Comparison of ENCODE assay signal across 22 cellular contexts in the genomic region with DNA sequence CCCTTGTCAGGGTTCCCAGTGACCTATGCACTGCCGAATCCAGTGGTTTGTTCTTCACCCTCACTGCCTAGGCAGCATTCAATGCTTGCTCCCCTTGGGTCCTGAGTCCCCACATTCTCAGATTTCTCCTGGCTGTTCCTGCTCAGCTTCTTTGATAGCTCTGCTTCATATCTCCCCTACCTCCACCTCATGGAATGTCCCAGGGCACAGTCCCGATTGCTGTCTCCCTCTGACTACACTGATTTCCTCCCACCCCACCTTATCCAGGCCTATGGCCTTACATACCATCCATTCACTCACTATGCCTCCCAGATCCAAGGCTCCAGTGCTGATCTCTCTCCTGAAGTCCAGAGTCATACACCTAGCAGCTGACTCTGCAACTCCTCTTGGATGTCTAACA. TPM values are rescaled to one million over a fixed set of nuclear protein-coding genes. Genes with fewer than 3 reads are reported as not detected.
DNase-seq lines count a peak whose midpoint lies in the region; ATAC-seq, FAIRE-seq and TF ChIP-seq lines count a peak whose summit lies in the region.
"Had no signal": no experiment of that assay in that cellular context is flagged by ENCODE, and none has a peak within 500 bp of the region (broad histone marks: within the 10 kb centered on the region; RNA-seq: fewer than 3 reads in every experiment).

No MANE protein-coding gene starts in this region.

- DNase-seq in MCF 10A (ENCODE audit: unreplicated experiment) (no peak), breast epithelium (ENCODE audit: low spot score in 2 of 2) (no peak), K562 (ENCODE audit: extremely low read depth in 1 of 4, low spot score in 3 of 4) (no peak), Kasumi-1 (lab: John Stamatoyannopoulos, UW) (no peak), vagina (ENCODE audit: extremely low spot score in 2 of 2) (no peak)
- DNase-seq in stimulated activated effector memory CD8-positive, alpha-beta T cell treated with anti-CD3 and anti-CD28 coated beads, Interleukin-12 subunit alpha, Interleukin-12 subunit beta, amount 100 ng/mL, for 72 hours (ENCODE audit: low spot score in 2 of 2) = no peak
- DNase-seq: activated CD4-positive, alpha-beta T cell treated with anti-CD3 and anti-CD28 coated beads for 4 hours; activated gamma-delta T cell; AML-193; body of pancreas; left ventricle myocardium superior; NCI-H1092 treated with DMSO at 0.1 percent for 48 hours; NCI-H187 treated with DMSO at 0.1 percent for 48 hours; ovary; stimulated activated CD4-positive, alpha-beta T cell treated with anti-CD3 and anti-CD28 coated beads, Interleukin-1b, Interleukin-23, amount 100 ng/mL, for 48 hours; tibial artery had no signal

- no peaks in the 10 kb centered on the region for H3K9me3 Mint-ChIP-seq in MCF 10A (ENCODE audit: unreplicated experiment)
- no peaks in the 10 kb centered on the region for H3K9me3 Mint-ChIP-seq in stimulated activated effector memory CD8-positive, alpha-beta T cell treated with anti-CD3 and anti-CD28 coated beads, Interleukin-12 subunit alpha, Interleukin-12 subunit beta, amount 100 ng/mL, for 72 hours

- no peak overlapping the region for H3K9ac ChIP-seq in K562 (ENCODE audit: insufficient read depth in 1 of 2, low read depth in 2 of 2, low read length in 2 of 2)

- peaks cover 23% of the 10 kb centered on the region for H3K79me2 ChIP-seq in K562 (ENCODE audit: control insufficient read depth, insufficient read depth, low read length)

- no peaks in the 10 kb centered on the region for H4K20me1 ChIP-seq in K562 (replicated peaks; ENCODE audit: control insufficient read depth, insufficient read depth, low read length)

- BruUV-seq in MCF 10A (replicated peaks; lab: Mats Ljungman, UMichigan) (no TSS peak), K562 (replicated peaks; lab: Mats Ljungman, UMichigan) (no TSS peak)

- H3K4me1 ChIP-seq in breast epithelium (peaks cover 14 to 26% of the 10 kb centered on the region in 2 donors), K562 (replicated peaks in 1 of 2; ENCODE audit: control insufficient read depth in 2 of 2, insufficient read depth in 2 of 2, low read length in 2 of 2) (peaks cover 27 to 44% of the 10 kb centered on the region in 2 experiments; a peak in 4 of 5 replicates), vagina (peaks cover 28% of the 10 kb centered on the region)

- H3K4me3 ChIP-seq in breast epithelium (no peak overlapping the region), K562 (no peak overlapping the region), vagina (no peak overlapping the region)
- H3K4me3 ChIP-seq: A549, body of pancreas, ovary, smooth muscle cell, tibial artery had no signal

- peak overlapping the region; percentile 28 for H3K27ac Mint-ChIP-seq in MCF 10A (ENCODE audit: low read depth, unreplicated experiment)
- H3K27ac Mint-ChIP-seq in stimulated activated effector memory CD8-positive, alpha-beta T cell treated with anti-CD3 and anti-CD28 coated beads, Interleukin-12 subunit alpha, Interleukin-12 subunit beta, amount 100 ng/mL, for 72 hours = peak overlapping the region; percentile 29

- TF ChIP-seq CTCF in MCF 10A (IDR thresholded peaks at IDR 0.05; ENCODE audit: unreplicated experiment) (no peak), breast epithelium (IDR thresholded peaks at IDR 0.05) (no peak), K562 (IDR thresholded peaks at IDR 0.05 in 2 of 3, conservative IDR thresholded peaks at IDR 0.05 in 1 of 3; ENCODE audit: insufficient read depth in 2 of 3, low read depth in 1 of 3, low read length in 3 of 3) (no peak), vagina (IDR thresholded peaks at IDR 0.05) (no peak)

- TF ChIP-seq POLR2A in breast epithelium (IDR thresholded peaks at IDR 0.05) (no peak), K562 (conservative IDR thresholded peaks at IDR 0.05) (no peak), vagina (IDR thresholded peaks at IDR 0.05) (no peak)

- peaks cover 10% of the 10 kb centered on the region for H3K27me3 Mint-ChIP-seq in MCF 10A (ENCODE audit: insufficient read depth, unreplicated experiment)

- FAIRE-seq in K562 (lab: Jason Lieb, UNC) = no peak
- FAIRE-seq: A549, H54 had no signal

- 53% methylated on average over 2 of the region's 2 CpGs for WGBS in K562 (ENCODE audit: insufficient coverage, low coverage, missing lambda C conversion rate)

- intact Hi-C loops in MCF 10A (cut with micrococcal nuclease) = loop anchor here (5.0 kb wide), 1 partner anchor 286 kb away; a partner anchor contains a TSS
- intact Hi-C loops in breast epithelium (cut with DNase I; ENCODE audit: low total_unique reads) = loop anchor here (5.0 kb wide), 1 partner anchor 1709 kb away; no protein-coding TSS in a partner anchor
- intact Hi-C loops in K562 (cut with micrococcal nuclease) = no loop called here
- intact Hi-C loops in vagina (cut with DNase I) = loop anchor here (5.0 kb wide), 1 partner anchor 41 kb away; no protein-coding TSS in a partner anchor

- no peak overlapping the region for H3K4me3 Mint-ChIP-seq in MCF 10A (ENCODE audit: unreplicated experiment)
- no peak overlapping the region for H3K4me3 Mint-ChIP-seq in stimulated activated effector memory CD8-positive, alpha-beta T cell treated with anti-CD3 and anti-CD28 coated beads, Interleukin-12 subunit alpha, Interleukin-12 subunit beta, amount 100 ng/mL, for 72 hours

- POLR2A ChIA-PET in MCF 10A (lab: Yijun Ruan, JAX) (interaction anchor here (1.2 to 3.1 kb wide), 3 partner anchors 14 to 139 kb away, joined by 3 to 33 read pairs (median 3); a partner anchor contains a TSS), K562 (lab: Yijun Ruan, JAX) (interaction anchor here (0.7 kb wide), 1 partner anchor 389 kb away, joined by 3 read pairs; a partner anchor contains a TSS)

- no peak overlapping the region for H3K27ac ChIP-seq in breast epithelium
- no peak overlapping the region for H3K27ac ChIP-seq in K562 (ENCODE audit: extremely low read depth, low read depth, low read length)
- no peak overlapping the region for H3K27ac ChIP-seq in vagina
- H3K27ac ChIP-seq: A549, body of pancreas, ovary, tibial artery had no signal

- in situ Hi-C loops in K562 (cut with MboI) = no loop called here

- H3K27me3 ChIP-seq in breast epithelium = no peaks in the 10 kb centered on the region
- H3K27me3 ChIP-seq in K562 (ENCODE audit: control insufficient read depth in 2 of 2, insufficient read depth in 2 of 2, low read length in 2 of 2) = no peaks in the 10 kb centered on the region
- no peaks in the 10 kb centered on the region for H3K27me3 ChIP-seq in vagina
- H3K27me3 ChIP-seq: body of pancreas, ovary, tibial artery had no signal

- H2AFZ ChIP-seq in K562 (ENCODE audit: low read depth, low read length) = peak overlapping the region; percentile 88

- TF ChIP-seq RAD21 in K562 (CRISPR knock-in tag; conservative IDR thresholded peaks at IDR 0.05 in 1 of 2, IDR thresholded peaks at IDR 0.05 in 1 of 2) = no peak

- no peak for ATAC-seq in K562
- ATAC-seq in stimulated activated effector memory CD8-positive, alpha-beta T cell treated with anti-CD3 and anti-CD28 coated beads, Interleukin-12 subunit alpha, Interleukin-12 subunit beta, amount 100 ng/mL, for 72 hours = no peak
- ATAC-seq: A549, body of pancreas, left ventricle myocardium superior, Right ventricle myocardium inferior, SK-N-SH treated with all-trans-retinoic acid at 6 μM for 48 hours had no signal

- no peak for TF ChIP-seq EP300 in K562 (IDR thresholded peaks at IDR 0.05; ENCODE audit: low read length)

- no peaks in the 10 kb centered on the region for H3K36me3 ChIP-seq in breast epithelium
- H3K36me3 ChIP-seq in K562 (ENCODE audit: control insufficient read depth, insufficient read depth, low read length) = peaks cover 9% of the 10 kb centered on the region; the same call in 2 of the 3 replicates
- no peaks in the 10 kb centered on the region for H3K36me3 ChIP-seq in vagina
- H3K36me3 ChIP-seq: ovary, tibial artery had no signal

- H3K9me3 ChIP-seq in breast epithelium (no peaks in the 10 kb centered on the region), K562 (replicated peaks; ENCODE audit: control insufficient read depth, insufficient read depth, low read depth, low read length) (no peaks in the 10 kb centered on the region), vagina (no peaks in the 10 kb centered on the region)
- H3K9me3 ChIP-seq: A549, body of pancreas, ovary, tibial artery had no signal

- H3K36me3 Mint-ChIP-seq in MCF 10A (ENCODE audit: insufficient read depth, unreplicated experiment) = peaks cover 3% of the 10 kb centered on the region
- H3K36me3 Mint-ChIP-seq in stimulated activated effector memory CD8-positive, alpha-beta T cell treated with anti-CD3 and anti-CD28 coated beads, Interleukin-12 subunit alpha, Interleukin-12 subunit beta, amount 100 ng/mL, for 72 hours = peaks cover 15% of the 10 kb centered on the region

- H3K9me1 ChIP-seq in K562 (ENCODE audit: control insufficient read depth, insufficient read depth, low read length) = peaks cover 4% of the 10 kb centered on the region

- no peak overlapping the region for H3K4me2 ChIP-seq in K562 (ENCODE audit: insufficient read depth, low read length)
- H3K4me2 ChIP-seq: A549 had no signal

- CTCF ChIA-PET in MCF 10A (lab: Yijun Ruan, JAX) (interaction anchor here (0.5 to 12.4 kb wide), 11 partner anchors 14 to 363 kb away, joined by 3 to 201 read pairs (median 6); a partner anchor contains a TSS), K562 (lab: Yijun Ruan, JAX; ENCODE audit: low intra/inter-chr PET ratio) (interaction anchor here (2.0 kb wide), 1 partner anchor 38 kb away, joined by 9 read pairs; no protein-coding TSS in a partner anchor)

- H3K4me1 Mint-ChIP-seq in MCF 10A (ENCODE audit: insufficient read depth, unreplicated experiment) = peaks cover 24% of the 10 kb centered on the region
- H3K4me1 Mint-ChIP-seq in stimulated activated effector memory CD8-positive, alpha-beta T cell treated with anti-CD3 and anti-CD28 coated beads, Interleukin-12 subunit alpha, Interleukin-12 subunit beta, amount 100 ng/mL, for 72 hours = peaks cover 28% of the 10 kb centered on the region

RNA-seq across cellular contexts. Expression of a gene that starts 1.5 kb away (rescaled TPM):
- total RNA-seq in MCF 10A (2022) (0.44 and 1.1 TPM in 2 replicates), breast epithelium (not detected), K562 (2014; rRNA removed) (not detected in 2 replicates), K562 (2014; rRNA removed; fragmentation: Illumina TruSeq; extraction: Trizol) (not detected in 2 replicates), K562 (2015; rRNA removed; fragmentation: Illumina TruSeq; extraction: Trizol) (not detected in 2 replicates), K562 (2021) (not detected in 2 replicates), vagina (not detected)
- 0.93 and 2.2 TPM in 2 replicates for total RNA-seq in K562 (2011; cell fraction: chromatin; rRNA removed; ENCODE audit: low replicate concordance)
- total RNA-seq in K562 (2011; cell fraction: nucleolus; rRNA removed) = 0.79 and 1.0 TPM in 2 replicates
- total RNA-seq in K562 (2011; cell fraction: nucleoplasm; rRNA removed) = 1.3 and 1.5 TPM in 2 replicates
- polyA plus RNA-seq in K562 (2011; rRNA removed) (0.21 and 0.27 TPM in 2 replicates), K562 (2014; fragmentation: Illumina TruSeq; extraction: Trizol) (0.11 TPM in 1 of 2 replicates, not detected in the other), K562 (2014; fragmentation: Nextera tagmentation; extraction: Ambion mirVana) (not detected), K562 (2014; rRNA removed) (0.28 TPM in 1 of 2 replicates, not detected in the other)
- 0.16 and 0.22 TPM in 2 replicates for polyA plus RNA-seq in K562 (2011; cell fraction: cytosol; rRNA removed)
- polyA plus RNA-seq in K562 (2011; cell fraction: nucleus; rRNA removed) = 1.6 and 4.2 TPM in 2 replicates
- 0.16 and 0.21 TPM in 2 replicates for polyA plus RNA-seq in K562 (2012)
- not detected in 2 replicates for polyA minus RNA-seq in K562 (2011; rRNA and poly(A)+ RNA removed)
- not detected in 2 replicates for polyA minus RNA-seq in K562 (2011; cell fraction: cytosol; rRNA and poly(A)+ RNA removed)
- polyA minus RNA-seq in K562 (2011; cell fraction: nucleus; rRNA and poly(A)+ RNA removed) = 0.54 and 0.56 TPM in 2 replicates
- total RNA-seq: chondrocyte, left ventricle myocardium superior, Right ventricle myocardium inferior had no signal
- polyA plus RNA-seq: smooth muscle cell had no signal

RNA-seq across cellular contexts. Expression of a gene that starts 1.9 kb away (rescaled TPM):
- 4.8 and 7.4 TPM in 2 replicates for total RNA-seq in MCF 10A (2022)
- 1 to 10 TPM; 2.3 to 4.5 (median 4.2) TPM for total RNA-seq in breast epithelium
- total RNA-seq in K562 (2011; cell fraction: chromatin; rRNA removed; ENCODE audit: low replicate concordance) = 1.3 and 12.1 TPM in 2 replicates
- 12.7 and 12.9 TPM in 2 replicates for total RNA-seq in K562 (2011; cell fraction: nucleolus; rRNA removed)
- total RNA-seq in K562 (2011; cell fraction: nucleoplasm; rRNA removed) = 7.2 TPM in 2 replicates
- 13.6 and 13.9 TPM in 2 replicates for total RNA-seq in K562 (2014; rRNA removed)
- 1.1 and 1.9 TPM in 2 replicates for total RNA-seq in K562 (2014; rRNA removed; fragmentation: Illumina TruSeq; extraction: Trizol)
- 6.7 and 7.6 TPM in 2 replicates for total RNA-seq in K562 (2015; rRNA removed; fragmentation: Illumina TruSeq; extraction: Trizol)
- 11.1 and 11.2 TPM in 2 replicates for total RNA-seq in K562 (2021)
- 5.2 and 7.2 TPM in 2 replicates for polyA plus RNA-seq in K562 (2011; rRNA removed)
- polyA plus RNA-seq in K562 (2011; cell fraction: cytosol; rRNA removed) = 7.5 and 29.7 TPM in 2 replicates
- 5.6 and 11.3 TPM in 2 replicates for polyA plus RNA-seq in K562 (2011; cell fraction: nucleus; rRNA removed)
- 9.2 and 11.0 TPM in 2 replicates for polyA plus RNA-seq in K562 (2012)
- 3.9 and 7.5 TPM in 2 replicates for polyA plus RNA-seq in K562 (2014; fragmentation: Illumina TruSeq; extraction: Trizol)
- 1 to 10 TPM in 1 of 2 experiments, under 1 TPM in 1; 0.55 to 1.2 TPM for polyA plus RNA-seq in K562 (2014; fragmentation: Nextera tagmentation; extraction: Ambion mirVana)
- polyA plus RNA-seq in K562 (2014; rRNA removed) = 11.2 and 12.8 TPM in 2 replicates
- 2.6 and 5.5 TPM in 2 replicates for polyA minus RNA-seq in K562 (2011; rRNA and poly(A)+ RNA removed)
- polyA minus RNA-seq in K562 (2011; cell fraction: cytosol; rRNA and poly(A)+ RNA removed) = 6.2 and 9.4 TPM in 2 replicates
- polyA minus RNA-seq in K562 (2011; cell fraction: nucleus; rRNA and poly(A)+ RNA removed) = 10.9 and 11.8 TPM in 2 replicates
- total RNA-seq in vagina = 12.5 TPM

RNA-seq across cellular contexts. Expression of a gene that starts 12.6 kb away (rescaled TPM):
- total RNA-seq in MCF 10A (2022) (3.8 and 6.6 TPM in 2 replicates), breast epithelium (10 to 100 TPM; 26.4 to 77.4 (median 50.5) TPM), K562 (2014; rRNA removed) (2.0 and 2.6 TPM in 2 replicates), K562 (2014; rRNA removed; fragmentation: Illumina TruSeq; extraction: Trizol) (0.57 and 0.80 TPM in 2 replicates), K562 (2015; rRNA removed; fragmentation: Illumina TruSeq; extraction: Trizol) (2.5 and 3.0 TPM in 2 replicates), K562 (2021) (3.3 and 3.7 TPM in 2 replicates), vagina (68.3 TPM)
- 11.3 and 29.1 TPM in 2 replicates for total RNA-seq in K562 (2011; cell fraction: chromatin; rRNA removed; ENCODE audit: low replicate concordance)
- 14.5 and 19.2 TPM in 2 replicates for total RNA-seq in K562 (2011; cell fraction: nucleolus; rRNA removed)
- 10.7 and 13.9 TPM in 2 replicates for total RNA-seq in K562 (2011; cell fraction: nucleoplasm; rRNA removed)
- polyA plus RNA-seq in K562 (2011; rRNA removed) (2.2 and 3.8 TPM in 2 replicates), K562 (2014; fragmentation: Illumina TruSeq; extraction: Trizol) (1.7 and 1.8 TPM in 2 replicates), K562 (2014; fragmentation: Nextera tagmentation; extraction: Ambion mirVana) (under 1 TPM; 0.17 to 0.80 TPM), K562 (2014; rRNA removed) (2.0 and 3.3 TPM in 2 replicates)
- 1.9 and 3.0 TPM in 2 replicates for polyA plus RNA-seq in K562 (2011; cell fraction: cytosol; rRNA removed)
- 48.0 and 51.2 TPM in 2 replicates for polyA plus RNA-seq in K562 (2011; cell fraction: nucleus; rRNA removed)
- polyA plus RNA-seq in K562 (2012) = 7.0 and 27.5 TPM in 2 replicates
- polyA minus RNA-seq in K562 (2011; rRNA and poly(A)+ RNA removed) = 2.1 and 2.6 TPM in 2 replicates
- 1.8 TPM in 1 of 2 replicates, not detected in the other for polyA minus RNA-seq in K562 (2011; cell fraction: cytosol; rRNA and poly(A)+ RNA removed)
- polyA minus RNA-seq in K562 (2011; cell fraction: nucleus; rRNA and poly(A)+ RNA removed) = 10.2 and 12.9 TPM in 2 replicates

RNA-seq across cellular contexts. Expression of a gene that starts 14.8 kb away (rescaled TPM):
- total RNA-seq in MCF 10A (2022) (43.4 and 44.8 TPM in 2 replicates), breast epithelium (10 to 100 TPM; 24.8 to 45.9 (median 45.8) TPM), K562 (2014; rRNA removed) (13.1 and 18.2 TPM in 2 replicates), K562 (2014; rRNA removed; fragmentation: Illumina TruSeq; extraction: Trizol) (7.9 and 10.5 TPM in 2 replicates), K562 (2015; rRNA removed; fragmentation: Illumina TruSeq; extraction: Trizol) (12.0 and 12.9 TPM in 2 replicates), K562 (2021) (29.2 and 31.2 TPM in 2 replicates), vagina (46.2 TPM)
- total RNA-seq in K562 (2011; cell fraction: chromatin; rRNA removed; ENCODE audit: low replicate concordance) = 68.0 and 181 TPM in 2 replicates
- 71.4 and 81.3 TPM in 2 replicates for total RNA-seq in K562 (2011; cell fraction: nucleolus; rRNA removed)
- total RNA-seq in K562 (2011; cell fraction: nucleoplasm; rRNA removed) = 41.8 and 80.9 TPM in 2 replicates
- polyA plus RNA-seq in K562 (2011; rRNA removed) (27.9 and 31.5 TPM in 2 replicates), K562 (2014; fragmentation: Illumina TruSeq; extraction: Trizol) (13.4 and 16.4 TPM in 2 replicates), K562 (2014; fragmentation: Nextera tagmentation; extraction: Ambion mirVana) (1 to 10 TPM in 1 of 2 experiments, under 1 TPM in 1; 0.46 to 1.9 TPM), K562 (2014; rRNA removed) (15.4 and 15.6 TPM in 2 replicates)
- 18.1 and 28.3 TPM in 2 replicates for polyA plus RNA-seq in K562 (2011; cell fraction: cytosol; rRNA removed)
- polyA plus RNA-seq in K562 (2011; cell fraction: nucleus; rRNA removed) = 20.1 and 35.9 TPM in 2 replicates
- polyA plus RNA-seq in K562 (2012) = 16.9 and 19.5 TPM in 2 replicates
- 34.2 and 41.7 TPM in 2 replicates for polyA minus RNA-seq in K562 (2011; rRNA and poly(A)+ RNA removed)
- 28.8 and 32.4 TPM in 2 replicates for polyA minus RNA-seq in K562 (2011; cell fraction: cytosol; rRNA and poly(A)+ RNA removed)
- 12.5 and 13.9 TPM in 2 replicates for polyA minus RNA-seq in K562 (2011; cell fraction: nucleus; rRNA and poly(A)+ RNA removed)

RNA-seq across cellular contexts. Expression of a gene that starts 55.2 kb away (rescaled TPM):
- total RNA-seq in MCF 10A (2022) (7.1 and 9.3 TPM in 2 replicates), breast epithelium (1 to 10 TPM; 1.6 to 2.0 (median 1.9) TPM), K562 (2014; rRNA removed) (16.3 and 17.6 TPM in 2 replicates), K562 (2014; rRNA removed; fragmentation: Illumina TruSeq; extraction: Trizol) (12.3 and 14.3 TPM in 2 replicates), K562 (2015; rRNA removed; fragmentation: Illumina TruSeq; extraction: Trizol) (14.6 and 17.3 TPM in 2 replicates), K562 (2021) (20.2 and 24.7 TPM in 2 replicates), vagina (17.4 TPM)
- 34.3 and 75.0 TPM in 2 replicates for total RNA-seq in K562 (2011; cell fraction: chromatin; rRNA removed; ENCODE audit: low replicate concordance)
- total RNA-seq in K562 (2011; cell fraction: nucleolus; rRNA removed) = 42.7 and 43.7 TPM in 2 replicates
- 45.4 and 49.5 TPM in 2 replicates for total RNA-seq in K562 (2011; cell fraction: nucleoplasm; rRNA removed)
- polyA plus RNA-seq in K562 (2011; rRNA removed) (19.7 and 24.7 TPM in 2 replicates), K562 (2014; fragmentation: Illumina TruSeq; extraction: Trizol) (20.4 and 21.2 TPM in 2 replicates), K562 (2014; fragmentation: Nextera tagmentation; extraction: Ambion mirVana) (10 to 100 TPM; 37.5 to 38.6 TPM), K562 (2014; rRNA removed) (17.8 and 23.0 TPM in 2 replicates)
- polyA plus RNA-seq in K562 (2011; cell fraction: cytosol; rRNA removed) = 16.5 and 19.4 TPM in 2 replicates
- polyA plus RNA-seq in K562 (2011; cell fraction: nucleus; rRNA removed) = 102 and 132 TPM in 2 replicates
- polyA plus RNA-seq in K562 (2012) = 15.0 and 20.5 TPM in 2 replicates
- polyA minus RNA-seq in K562 (2011; rRNA and poly(A)+ RNA removed) = 19.3 and 27.0 TPM in 2 replicates
- 9.0 and 12.7 TPM in 2 replicates for polyA minus RNA-seq in K562 (2011; cell fraction: cytosol; rRNA and poly(A)+ RNA removed)
- 19.9 and 23.3 TPM in 2 replicates for polyA minus RNA-seq in K562 (2011; cell fraction: nucleus; rRNA and poly(A)+ RNA removed)
